24 cellular contexts compared by ENCODE assay signal in genomic region chr4:52813546-52813945, GRCh38. TPM values are rescaled to one million over a fixed set of nuclear protein-coding genes. Genes with fewer than 3 reads are reported as not detected.
"Had no signal": no experiment of that assay in that cellular context is flagged by ENCODE, and none has a peak within 500 bp of the region (broad histone marks: within the 10 kb centered on the region; RNA-seq: fewer than 3 reads in every experiment).

No MANE protein-coding gene starts in this region.

- H3K27me3 ChIP-seq: ascending aorta, body of pancreas, Peyer's patch, SJSA1 had no signal

- H3K36me3 Mint-ChIP-seq: activated naive CD4-positive, alpha-beta T cell treated with anti-CD3 and anti-CD28 coated beads, Interleukin-2, amount 50 U/mL, for 72 hours had no signal

- H3K9me3 ChIP-seq: ascending aorta, body of pancreas, Peyer's patch, SJSA1 had no signal

- H3K4me3 ChIP-seq: ascending aorta, body of pancreas, Peyer's patch, SJSA1 had no signal

- H3K4me1 ChIP-seq: ascending aorta, body of pancreas, Peyer's patch, SJSA1 had no signal

- H3K36me3 ChIP-seq: ascending aorta, Peyer's patch, SJSA1 had no signal

- H3K9me3 Mint-ChIP-seq: activated naive CD4-positive, alpha-beta T cell treated with anti-CD3 and anti-CD28 coated beads, Interleukin-2, amount 50 U/mL, for 72 hours; activated naive CD8-positive, alpha-beta T cell treated with anti-CD3 and anti-CD28 coated beads, Interleukin-2, amount 50 U/mL, for 24 hours; activated T-cell treated with anti-CD3 and anti-CD28 coated beads, Interleukin-2, amount 50 U/mL, for 4 hours had no signal

- ATAC-seq: activated CD4-positive, CD25-positive, alpha-beta regulatory T cell treated with anti-CD3 and anti-CD28 coated beads, Interleukin-2, amount 50 U/mL, for 24 hours; activated naive CD4-positive, alpha-beta T cell treated with anti-CD3 and anti-CD28 coated beads, Interleukin-2, amount 50 U/mL, for 72 hours; activated naive CD8-positive, alpha-beta T cell treated with anti-CD3 and anti-CD28 coated beads, Interleukin-2, amount 50 U/mL, for 24 hours; activated T-cell treated with anti-CD3 and anti-CD28 coated beads, Interleukin-2, amount 50 U/mL, for 4 hours; body of pancreas had no signal

- H3K27ac Mint-ChIP-seq: activated naive CD4-positive, alpha-beta T cell treated with anti-CD3 and anti-CD28 coated beads, Interleukin-2, amount 50 U/mL, for 72 hours; activated naive CD8-positive, alpha-beta T cell treated with anti-CD3 and anti-CD28 coated beads, Interleukin-2, amount 50 U/mL, for 24 hours; T-helper 1 cell treated with Interleukin-12 subunit alpha and Interleukin-12 subunit beta and Interleukin-4 antibody, amounts not matched to agents 30 μg/mL and 1 μg/mL, for 36 hours had no signal

- H3K4me1 Mint-ChIP-seq: activated naive CD8-positive, alpha-beta T cell treated with anti-CD3 and anti-CD28 coated beads, Interleukin-2, amount 50 U/mL, for 24 hours had no signal

- DNase-seq: activated CD4-positive, alpha-beta T cell treated with anti-CD3 and anti-CD28 coated beads for 48 hours; activated CD4-positive, alpha-beta T cell treated with anti-CD3 and anti-CD28 coated beads, Interleukin-2, amount 50 U/mL, for 4 hours; activated CD8-positive, alpha-beta memory T cell treated with anti-CD3 and anti-CD28 coated beads for 24 hours; activated effector memory CD4-positive, alpha-beta T cell treated with anti-CD3 and anti-CD28 coated beads, Interleukin-2, amount 50 U/mL, for 16 hours; activated naive CD4-positive, alpha-beta T cell treated with Interleukin-2 at 50 U/mL for 16 hours; activated naive CD8-positive, alpha-beta T cell treated with anti-CD3 and anti-CD28 coated beads, Interleukin-2, amount 50 U/mL, for 24 hours; activated T-cell treated with anti-CD3 and anti-CD28 coated beads, Interleukin-2, amount 50 U/mL, for 4 hours; amniotic stem cell; body of pancreas; central memory CD4-positive, alpha-beta T cell; MV-4-11; NCI-H1105; NCI-H1436; NCI-H1694 treated with DMSO at 0.1 percent for 48 hours; NCI-H2029 treated with DMSO at 0.1 percent for 48 hours; NCI-H446; NCI-H524; Peyer's patch; Right ventricle myocardium superior had no signal

- H3K4me3 Mint-ChIP-seq: activated naive CD8-positive, alpha-beta T cell treated with anti-CD3 and anti-CD28 coated beads, Interleukin-2, amount 50 U/mL, for 24 hours; activated T-cell treated with anti-CD3 and anti-CD28 coated beads, Interleukin-2, amount 50 U/mL, for 4 hours; T-helper 1 cell treated with Interleukin-12 subunit alpha and Interleukin-12 subunit beta and Interleukin-4 antibody, amounts not matched to agents 30 μg/mL and 1 μg/mL, for 36 hours had no signal

RNA-seq across cellular contexts. Expression of gene RASL11B, which starts 48.6 kb away (rescaled TPM):
- total RNA-seq: ascending aorta had no signal
